ENCODE assay signal across 8 cellular contexts in genomic region chr11:102346748-102347525, GRCh38. TPM values are rescaled to one million over a fixed set of nuclear protein-coding genes. Genes with fewer than 3 reads are reported as not detected.
A peak's percentile ranks its signal among the peaks of the same experiment; 100 is the strongest.
DNase-seq lines count a peak whose midpoint lies in the region; ATAC-seq and TF ChIP-seq lines count a peak whose summit lies in the region.

Gene BIRC2, plus strand, starts transcription at chr11:102347214. Its CDS starts 2,641 bp downstream, at chr11:102349855.

- peak; percentile 77 for TF ChIP-seq CTCF in lower lobe of right lung (IDR thresholded peaks at IDR 0.05)

- H3K36me3 Mint-ChIP-seq in CD4-positive, CD25-positive, alpha-beta regulatory T cell = peaks cover 12% of the 10 kb centered on the region
- peaks cover 23% of the 10 kb centered on the region for H3K36me3 Mint-ChIP-seq in activated CD4-positive, alpha-beta memory T cell treated with anti-CD3 and anti-CD28 coated beads, Interleukin-2, amount 10 ng/mL, durations not matched to agents 7 days and 5 days (ENCODE audit: low read depth)

- no peaks in the 10 kb centered on the region for H3K9me3 ChIP-seq in CD4-positive, CD25-positive, alpha-beta regulatory T cell (ENCODE audit: control insufficient read depth in 2 of 2, low read length in 2 of 2)
- H3K9me3 ChIP-seq in lower lobe of right lung = no peaks in the 10 kb centered on the region

- CTCF ChIA-PET in activated CD4-positive, alpha-beta memory T cell treated with anti-CD3 and anti-CD28 coated beads, Interleukin-2, amount 10 ng/mL, durations not matched to agents 7 days and 5 days (lab: Charles Lee) = interaction anchor here (1.6 kb wide), 2 partner anchors 29 to 46 kb away, joined by 3 to 4 read pairs; partner anchors contain the start of gene BIRC3

- peaks cover 22 to 46% (median 37%) of the 10 kb centered on the region in 4 donors for H3K4me1 Mint-ChIP-seq in CD4-positive, CD25-positive, alpha-beta regulatory T cell
- H3K4me1 Mint-ChIP-seq in activated CD4-positive, alpha-beta memory T cell treated with anti-CD3 and anti-CD28 coated beads, Interleukin-2, amount 10 ng/mL, durations not matched to agents 7 days and 5 days = peaks cover 34% of the 10 kb centered on the region

- H3K4me3 ChIP-seq in CD4-positive, CD25-positive, alpha-beta regulatory T cell (ENCODE audit: low read depth, low read length) = peak within 1 kb of the TSS; percentile 99
- H3K4me3 ChIP-seq in lower lobe of right lung = peak within 1 kb of the TSS; percentile 80

- ATAC-seq in CD4-positive, CD25-positive, alpha-beta regulatory T cell (ENCODE audit: low read depth in 2 of 2) = peak; percentile 91 to 93
- ATAC-seq in GM19372 (IDR thresholded peaks at IDR 0.05; ENCODE audit: low read depth, unreplicated experiment) = peak; percentile 91
- peak; percentile 64 for ATAC-seq in HG03558 (IDR thresholded peaks at IDR 0.05; ENCODE audit: extremely low read depth, unreplicated experiment)
- peak; percentile 98 to 99 for ATAC-seq in lower lobe of right lung

- no peaks in the 10 kb centered on the region for H3K27me3 ChIP-seq in CD4-positive, CD25-positive, alpha-beta regulatory T cell (ENCODE audit: control insufficient read depth, insufficient read depth, low read length)
- no peaks in the 10 kb centered on the region for H3K27me3 ChIP-seq in lower lobe of right lung (ENCODE audit: low read depth)

- no peaks in the 10 kb centered on the region for H3K9me3 Mint-ChIP-seq in CD4-positive, CD25-positive, alpha-beta regulatory T cell
- no peaks in the 10 kb centered on the region for H3K9me3 Mint-ChIP-seq in activated CD4-positive, alpha-beta memory T cell treated with anti-CD3 and anti-CD28 coated beads, Interleukin-2, amount 10 ng/mL, durations not matched to agents 7 days and 5 days

- H3K4me1 ChIP-seq in CD4-positive, CD25-positive, alpha-beta regulatory T cell (ENCODE audit: control insufficient read depth, insufficient read depth, low read length, poor library complexity, severe bottlenecking) = peaks cover 29% of the 10 kb centered on the region
- H3K4me1 ChIP-seq in lower lobe of right lung = peaks cover 32% of the 10 kb centered on the region

- intact Hi-C loops in lower lobe of right lung (cut with DNase I) = no loop called here

- peak within 1 kb of the TSS; percentile 98 for H3K27ac ChIP-seq in CD4-positive, CD25-positive, alpha-beta regulatory T cell (ENCODE audit: insufficient read depth, low read length, poor library complexity, severe bottlenecking)
- H3K27ac ChIP-seq in lower lobe of right lung = peak within 1 kb of the TSS; percentile 99

- H3K27ac Mint-ChIP-seq in CD4-positive, CD25-positive, alpha-beta regulatory T cell = peak within 1 kb of the TSS; percentile 98 to 100 (median 100)
- H3K27ac Mint-ChIP-seq in activated CD4-positive, alpha-beta memory T cell treated with anti-CD3 and anti-CD28 coated beads, Interleukin-2, amount 10 ng/mL, durations not matched to agents 7 days and 5 days = peak within 1 kb of the TSS; percentile 97

- POLR2A ChIA-PET in activated CD4-positive, alpha-beta memory T cell treated with anti-CD3 and anti-CD28 coated beads, Interleukin-2, amount 10 ng/mL, durations not matched to agents 7 days and 5 days (lab: Charles Lee) = interaction anchor here (0.8 to 1.7 kb wide), 5 partner anchors 29 to 105 kb away, joined by 3 to 4 read pairs (median 4); partner anchors contain the start of gene BIRC3

- H3K4me3 Mint-ChIP-seq in CD4-positive, CD25-positive, alpha-beta regulatory T cell = peak within 1 kb of the TSS; percentile 98 to 99 (median 98)
- H3K4me3 Mint-ChIP-seq in activated CD4-positive, alpha-beta memory T cell treated with anti-CD3 and anti-CD28 coated beads, Interleukin-2, amount 10 ng/mL, durations not matched to agents 7 days and 5 days = peak within 1 kb of the TSS; percentile 98

- no peaks in the 10 kb centered on the region for H3K27me3 Mint-ChIP-seq in CD4-positive, CD25-positive, alpha-beta regulatory T cell
- H3K27me3 Mint-ChIP-seq in activated CD4-positive, alpha-beta memory T cell treated with anti-CD3 and anti-CD28 coated beads, Interleukin-2, amount 10 ng/mL, durations not matched to agents 7 days and 5 days = no peaks in the 10 kb centered on the region

- DNase-seq in CD4-positive, CD25-positive, alpha-beta regulatory T cell = peak; percentile 90 to 93 (median 93)
- peak; percentile 48 for DNase-seq in NCI-H82 treated with DMSO at 0.1 percent for 48 hours (lab: John Stamatoyannopoulos, UW; ENCODE audit: unreplicated experiment)
- DNase-seq in activated CD4-positive, alpha-beta memory T cell treated with anti-CD3 and anti-CD28 coated beads, Interleukin-2, amount 10 ng/mL, durations not matched to agents 7 days and 5 days = peak; percentile 95
- DNase-seq in ecto neural progenitor cell (ENCODE audit: low spot score) = peak; percentile 96
- DNase-seq in lower lobe of right lung = peak; percentile 96
- DNase-seq in stimulated activated CD4-positive, alpha-beta T cell treated with anti-CD3 and anti-CD28 coated beads, TNF-alpha, amount 100 ng/mL, for 4 hours (ENCODE audit: low read depth in 3 of 3) = peak; percentile 87 to 95 (median 89)

- peaks cover 17% of the 10 kb centered on the region for H3K36me3 ChIP-seq in CD4-positive, CD25-positive, alpha-beta regulatory T cell (ENCODE audit: control insufficient read depth, insufficient read depth, low read length)
- peaks cover 22% of the 10 kb centered on the region for H3K36me3 ChIP-seq in lower lobe of right lung

RNA-seq across cellular contexts. Expression of gene BIRC2, which starts in this region (rescaled TPM):
- total RNA-seq in CD4-positive, CD25-positive, alpha-beta regulatory T cell = 105 TPM
- 10 to 100 TPM; 33.0 to 48.3 (median 44.9) TPM for polyA plus RNA-seq in CD4-positive, CD25-positive, alpha-beta regulatory T cell
- total RNA-seq in activated CD4-positive, alpha-beta memory T cell treated with anti-CD3 and anti-CD28 coated beads, Interleukin-2, amount 10 ng/mL, durations not matched to agents 7 days and 5 days = 10 to 100 TPM; 36.0 to 39.7 TPM
- total RNA-seq in lower lobe of right lung = 46.0 TPM

Comparison
In these comparisons a context has a peak if more than half of its experiments do, and no peak if none do; other contexts are left out.
1. Peak in every context shown above with its lines: DNase-seq, ATAC-seq, H3K4me3 ChIP-seq and H3K27ac ChIP-seq.